Comparison of ENCODE assay signal across 17 cellular contexts in genomic region chr10:69492091-69492745, GRCh38. TPM values are rescaled to one million over a fixed set of nuclear protein-coding genes. Genes with fewer than 3 reads are reported as not detected.
DNase-seq lines count a peak whose midpoint lies in the region; ATAC-seq and TF ChIP-seq lines count a peak whose summit lies in the region.
"Had no signal": no experiment of that assay in that cellular context is flagged by ENCODE, and none has a peak within 500 bp of the region (broad histone marks: within the 10 kb centered on the region; RNA-seq: fewer than 3 reads in every experiment).

No MANE protein-coding gene starts in this region.

- peaks cover 9% of the 10 kb centered on the region for H3K9me3 Mint-ChIP-seq in glutamatergic neuron (ENCODE audit: unreplicated experiment)

- peak overlapping the region; percentile 70 for H3K4me3 Mint-ChIP-seq in glutamatergic neuron (ENCODE audit: unreplicated experiment)
- H3K4me3 Mint-ChIP-seq: activated CD4-positive, alpha-beta T cell treated with anti-CD3 and anti-CD28 coated beads, Interleukin-2, amount 10 ng/mL, durations not matched to agents 24 days and 14 days; activated T-helper 1 cell treated with anti-CD3 and anti-CD28 coated beads, Interleukin-12 subunit alpha, Interleukin-12 subunit beta, Interleukin-2, Interleukin-4 antibody, amounts not matched to agents 30 ng/mL and 10 ng/mL and 1 ng/mL, durations not matched to agents 14 hours and 24 hours and 36 hours; T-helper 2 cell treated with Interferon-gamma antibody and Interleukin-4, amounts not matched to agents 5 μg/mL and 100 μg/mL, for 36 hours had no signal

- H3K27ac Mint-ChIP-seq in glutamatergic neuron (ENCODE audit: unreplicated experiment): peak overlapping the region; percentile 95
- H3K27ac Mint-ChIP-seq: activated CD4-positive, alpha-beta T cell treated with anti-CD3 and anti-CD28 coated beads, Interleukin-2, amount 10 ng/mL, durations not matched to agents 24 days and 14 days; activated T-helper 1 cell treated with anti-CD3 and anti-CD28 coated beads, Interleukin-12 subunit alpha, Interleukin-12 subunit beta, Interleukin-2, Interleukin-4 antibody, amounts not matched to agents 30 ng/mL and 10 ng/mL and 1 ng/mL, durations not matched to agents 14 hours and 24 hours and 36 hours; T-helper 2 cell treated with Interferon-gamma antibody and Interleukin-4, amounts not matched to agents 5 μg/mL and 100 μg/mL, for 36 hours had no signal

- H3K4me1 ChIP-seq in left ventricle myocardium inferior (peaks cover 17% of the 10 kb centered on the region), heart left ventricle (peaks cover 0 to 12% (median 0%) of the 10 kb centered on the region in 12 donors), psoas muscle (peaks cover 13% of the 10 kb centered on the region)
- H3K4me1 ChIP-seq: right lobe of liver had no signal

- peaks cover 4% of the 10 kb centered on the region for H3K36me3 ChIP-seq in left ventricle myocardium inferior
- H3K36me3 ChIP-seq in heart left ventricle: peaks cover 0 to 6% (median 0%) of the 10 kb centered on the region in 9 donors
- H3K36me3 ChIP-seq in psoas muscle (ENCODE audit: insufficient read depth in 1 of 2, low read depth in 1 of 2): no peaks in the 10 kb centered on the region
- H3K36me3 ChIP-seq: right lobe of liver had no signal

- H3K4me3 ChIP-seq in left ventricle myocardium inferior (no peak overlapping the region), heart left ventricle (no peak overlapping the region), psoas muscle (no peak overlapping the region)
- H3K4me3 ChIP-seq: right lobe of liver had no signal

- peaks cover 12% of the 10 kb centered on the region for H3K9me3 ChIP-seq in left ventricle myocardium inferior (replicated peaks)
- peaks cover 0 to 13% (median 7%) of the 10 kb centered on the region in 12 donors for H3K9me3 ChIP-seq in heart left ventricle
- no peaks in the 10 kb centered on the region for H3K9me3 ChIP-seq in psoas muscle
- H3K9me3 ChIP-seq: right lobe of liver had no signal

- intact Hi-C loops in left ventricle myocardium inferior (cut with micrococcal nuclease) (no loop called here), heart left ventricle (cut with DNase I) (no loop called here), psoas muscle (cut with DNase I) (no loop called here)

- peak overlapping the region; percentile 36 for H3K27ac ChIP-seq in left ventricle myocardium inferior (replicated peaks)
- H3K27ac ChIP-seq in heart left ventricle: peak overlapping the region in 2 of 12 donors; percentile 2 to 87
- H3K27ac ChIP-seq in psoas muscle: peak overlapping the region; percentile 50
- H3K27ac ChIP-seq: foreskin keratinocyte, right lobe of liver had no signal

- DNase-seq in left ventricle myocardium inferior (no peak), heart left ventricle (no peak), glutamatergic neuron (peak; percentile 57), psoas muscle (no peak), DMS79 (lab: John Stamatoyannopoulos, UW) (no peak), ureter (ENCODE audit: low spot score) (no peak)
- DNase-seq: activated CD4-positive, alpha-beta T cell treated with anti-CD3 and anti-CD28 coated beads, Interleukin-2, amount 10 ng/mL, durations not matched to agents 24 days and 14 days; Calu3; effector CD8-positive, alpha-beta T cell; foreskin keratinocyte; GOT3; islet precursor cell had no signal

- H3K27me3 Mint-ChIP-seq in glutamatergic neuron (ENCODE audit: unreplicated experiment): peaks cover 5% of the 10 kb centered on the region
- H3K27me3 Mint-ChIP-seq: activated CD4-positive, alpha-beta T cell treated with anti-CD3 and anti-CD28 coated beads, Interleukin-2, amount 10 ng/mL, durations not matched to agents 24 days and 14 days had no signal

- no peak for TF ChIP-seq POLR2A in heart left ventricle (IDR thresholded peaks at IDR 0.05)

- 75 to 77% (median 76%) methylated on average over 13 of the region's 13 CpGs for WGBS in heart left ventricle, 4 donors
- 53 to 64% (median 62%) methylated on average over 13 of the region's 13 CpGs for WGBS in psoas muscle, 3 donors

- ATAC-seq in heart left ventricle (no peak), psoas muscle (no peak), GM21390 (IDR thresholded peaks at IDR 0.05; ENCODE audit: unreplicated experiment) (no peak), GM18517 (IDR thresholded peaks at IDR 0.05; ENCODE audit: unreplicated experiment) (no peak)
- ATAC-seq: foreskin keratinocyte had no signal

- H3K4me1 Mint-ChIP-seq in glutamatergic neuron (ENCODE audit: low read depth, unreplicated experiment): peaks cover 22% of the 10 kb centered on the region
- H3K4me1 Mint-ChIP-seq: activated CD4-positive, alpha-beta T cell treated with anti-CD3 and anti-CD28 coated beads, Interleukin-2, amount 10 ng/mL, durations not matched to agents 24 days and 14 days had no signal

- TF ChIP-seq CTCF in left ventricle myocardium inferior (IDR thresholded peaks at IDR 0.05; ENCODE audit: borderline replicate concordance) (no peak), heart left ventricle (IDR thresholded peaks at IDR 0.05) (no peak), glutamatergic neuron (IDR thresholded peaks at IDR 0.05; ENCODE audit: partially characterized antibody, unreplicated experiment) (no peak), psoas muscle (IDR thresholded peaks at IDR 0.05) (no peak)

- peaks cover 13% of the 10 kb centered on the region for H3K36me3 Mint-ChIP-seq in glutamatergic neuron (ENCODE audit: unreplicated experiment)

- H3K27me3 ChIP-seq in left ventricle myocardium inferior (ENCODE audit: low read depth) (no peaks in the 10 kb centered on the region), heart left ventricle (no peaks in the 10 kb centered on the region), psoas muscle (ENCODE audit: insufficient read depth in 3 of 3, low read length in 2 of 3) (no peaks in the 10 kb centered on the region)
- H3K27me3 ChIP-seq: foreskin keratinocyte, right lobe of liver had no signal

RNA-seq across cellular contexts. Expression of gene TSPAN15, which starts 41.0 kb away (rescaled TPM):
- total RNA-seq in left ventricle myocardium inferior: 6.8 TPM
- total RNA-seq in heart left ventricle: 10 to 100 TPM in 6 of 9 donors, 1 to 10 TPM in 3; 4.5 to 20.2 (median 11.1) TPM
- polyA plus RNA-seq in heart left ventricle: 10 to 100 TPM; 10.5 to 12.5 TPM
- total RNA-seq in glutamatergic neuron (ENCODE audit: unreplicated experiment): 49.8 TPM
- 10 to 100 TPM in 1 of 4 donors, 1 to 10 TPM in 3; 6.3 to 35.0 (median 8.6) TPM for total RNA-seq in psoas muscle
- polyA plus RNA-seq in psoas muscle: 10 to 100 TPM; 10.7 to 11.7 (median 11.6) TPM
- 156 TPM for total RNA-seq in ureter
